ENCODE assay signal across 15 cellular contexts in the genomic region with DNA sequence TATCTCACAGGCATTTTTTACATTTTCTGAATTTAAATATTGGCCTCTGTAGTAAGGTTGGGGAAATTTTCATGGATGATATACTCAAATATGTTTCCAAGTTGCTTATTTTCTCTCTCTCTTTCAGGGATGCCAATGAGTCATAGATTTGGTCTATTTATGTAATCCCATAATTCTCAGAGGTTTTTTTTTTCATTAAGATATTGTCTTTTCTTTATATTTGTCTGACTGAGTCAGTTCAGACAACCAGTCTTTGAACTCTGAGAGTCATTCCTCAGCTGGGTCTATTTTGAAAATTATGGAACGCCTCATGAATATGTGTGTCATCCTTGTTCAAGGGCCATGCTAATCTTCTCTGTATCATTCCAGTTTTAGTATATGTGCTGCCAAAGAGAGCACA.
DNase-seq lines count a peak whose midpoint lies in the region; ATAC-seq, FAIRE-seq and TF ChIP-seq lines count a peak whose summit lies in the region.
"Had no signal": no experiment of that assay in that cellular context is flagged by ENCODE, and none has a peak within 500 bp of the region (broad histone marks: within the 10 kb centered on the region; RNA-seq: fewer than 3 reads in every experiment).

No MANE protein-coding gene starts in this region.

- no peaks in the 10 kb centered on the region for H3K4me1 ChIP-seq in kidney (ENCODE audit: control insufficient read depth in 1 of 2, insufficient read depth in 1 of 2, low read depth in 1 of 2, low read length in 2 of 2)

- no peak overlapping the region for H3K27ac ChIP-seq in kidney (ENCODE audit: low read depth in 2 of 2, low read length in 2 of 2)
- H3K27ac ChIP-seq: body of pancreas, C4-2B, WERI-Rb-1 had no signal

- FAIRE-seq in kidney (lab: Jason Lieb, UNC), result no peak

- intact Hi-C loops in kidney (cut with DNase I), result no loop called here

- H3K9me3 ChIP-seq in kidney (ENCODE audit: control insufficient read depth in 1 of 2, low read length in 2 of 2), result peaks cover 3 to 28% of the 10 kb centered on the region in 2 donors

- H3K27me3 Mint-ChIP-seq in activated T-cell treated with anti-CD3 and anti-CD28 coated beads, Interleukin-2, amount 50 U/mL, for 4 hours (ENCODE audit: low read depth), result peaks cover 15% of the 10 kb centered on the region

- no peak overlapping the region for H3K9ac ChIP-seq in kidney (ENCODE audit: low read length in 2 of 2)

- H3K4me1 Mint-ChIP-seq in activated T-cell treated with anti-CD3 and anti-CD28 coated beads, Interleukin-2, amount 50 U/mL, for 4 hours (ENCODE audit: low read depth), result no peaks in the 10 kb centered on the region
- H3K4me1 Mint-ChIP-seq: H9 had no signal

- H3K9me3 Mint-ChIP-seq in activated T-cell treated with anti-CD3 and anti-CD28 coated beads, Interleukin-2, amount 50 U/mL, for 4 hours, result peaks cover 32% of the 10 kb centered on the region

- no peaks in the 10 kb centered on the region for H3K36me3 ChIP-seq in kidney (ENCODE audit: control insufficient read depth in 1 of 2, insufficient read depth in 2 of 2, low read length in 2 of 2)
- H3K36me3 ChIP-seq: WERI-Rb-1 had no signal

- peak; percentile 88 for DNase-seq in HCEC 1CT
- DNase-seq in amniotic stem cell (lab: John Stamatoyannopoulos, UW), result peak; percentile 70
- peak; percentile 90 for DNase-seq in fibroblast of peridontal ligament (ENCODE audit: extremely low read depth)
- peak; percentile 41 for DNase-seq in smooth muscle cell of the brain vasculature (ENCODE audit: low read depth, low spot score)
- DNase-seq in kidney, result no peak
- no peak for DNase-seq in HT-29 (ENCODE audit: low spot score)
- no peak for DNase-seq in activated T-cell treated with anti-CD3 and anti-CD28 coated beads, Interleukin-2, amount 50 U/mL, for 4 hours
- DNase-seq: activated gamma-delta T cell treated with Interleukin-2 at 50 U/mL for 16 hours, body of pancreas, H9, NCI-H748 treated with DMSO at 0.1 percent for 48 hours, WERI-Rb-1 had no signal

- TF ChIP-seq CTCF in kidney (IDR thresholded peaks at IDR 0.05; ENCODE audit: borderline replicate concordance, extremely low read depth, insufficient read depth), result no peak

- no peak for ATAC-seq in activated T-cell treated with anti-CD3 and anti-CD28 coated beads, Interleukin-2, amount 50 U/mL, for 4 hours
- ATAC-seq: body of pancreas; natural killer cell treated with Interleukin-12 subunit alpha and Interleukin-12 subunit beta and Interleukin-15 and Interleukin-18, amount 100 ng/mL, for 72 hours had no signal

- no peak overlapping the region for H3K4me3 ChIP-seq in kidney (ENCODE audit: low read length in 2 of 2)
- H3K4me3 ChIP-seq: body of pancreas, lung had no signal

- H3K36me3 Mint-ChIP-seq in activated T-cell treated with anti-CD3 and anti-CD28 coated beads, Interleukin-2, amount 50 U/mL, for 4 hours (ENCODE audit: insufficient read depth), result no peaks in the 10 kb centered on the region

- H3K4me3 Mint-ChIP-seq in activated T-cell treated with anti-CD3 and anti-CD28 coated beads, Interleukin-2, amount 50 U/mL, for 4 hours, result no peak overlapping the region
- H3K4me3 Mint-ChIP-seq: H9; natural killer cell treated with Interleukin-12 subunit alpha and Interleukin-12 subunit beta and Interleukin-15 and Interleukin-18, amount 100 ng/mL, for 72 hours had no signal

Comparison
In these comparisons a context has a peak if more than half of its experiments do, and no peak if none do; other contexts are left out.
1. DNase-seq: peak in HCEC 1CT (single experiment), amniotic stem cell (single experiment), fibroblast of peridontal ligament (single experiment) and smooth muscle cell of the brain vasculature (single experiment); none in kidney (single experiment), HT-29 (single experiment) and activated T-cell treated with anti-CD3 and anti-CD28 coated beads, Interleukin-2, amount 50 U/mL, for 4 hours (single experiment).